1 cellular context compared by ENCODE assay signal in genomic region chr3:72203613-72204349, GRCh38.
A peak's percentile ranks its signal among the peaks of the same experiment; 100 is the strongest.
TF ChIP-seq lines count a peak whose summit lies in the region.

No MANE protein-coding gene starts in this region.

TF ChIP-seq in HepG2, 621 proteins besides CTCF, POLR2A, EP300 and RAD21 (continued from another document):
- peak; percentile 88 for TF ChIP-seq MNT (IDR thresholded peaks at IDR 0.05)
- TF ChIP-seq CREB1 (IDR thresholded peaks at IDR 0.05) = no peak
- no peak for TF ChIP-seq CREB1 (CRISPR knock-in tag; IDR thresholded peaks at IDR 0.05)
TF ChIP-seq in HepG2: peak in this region for 1.
